ENCODE assay signal across 9 cellular contexts in the genomic region with DNA sequence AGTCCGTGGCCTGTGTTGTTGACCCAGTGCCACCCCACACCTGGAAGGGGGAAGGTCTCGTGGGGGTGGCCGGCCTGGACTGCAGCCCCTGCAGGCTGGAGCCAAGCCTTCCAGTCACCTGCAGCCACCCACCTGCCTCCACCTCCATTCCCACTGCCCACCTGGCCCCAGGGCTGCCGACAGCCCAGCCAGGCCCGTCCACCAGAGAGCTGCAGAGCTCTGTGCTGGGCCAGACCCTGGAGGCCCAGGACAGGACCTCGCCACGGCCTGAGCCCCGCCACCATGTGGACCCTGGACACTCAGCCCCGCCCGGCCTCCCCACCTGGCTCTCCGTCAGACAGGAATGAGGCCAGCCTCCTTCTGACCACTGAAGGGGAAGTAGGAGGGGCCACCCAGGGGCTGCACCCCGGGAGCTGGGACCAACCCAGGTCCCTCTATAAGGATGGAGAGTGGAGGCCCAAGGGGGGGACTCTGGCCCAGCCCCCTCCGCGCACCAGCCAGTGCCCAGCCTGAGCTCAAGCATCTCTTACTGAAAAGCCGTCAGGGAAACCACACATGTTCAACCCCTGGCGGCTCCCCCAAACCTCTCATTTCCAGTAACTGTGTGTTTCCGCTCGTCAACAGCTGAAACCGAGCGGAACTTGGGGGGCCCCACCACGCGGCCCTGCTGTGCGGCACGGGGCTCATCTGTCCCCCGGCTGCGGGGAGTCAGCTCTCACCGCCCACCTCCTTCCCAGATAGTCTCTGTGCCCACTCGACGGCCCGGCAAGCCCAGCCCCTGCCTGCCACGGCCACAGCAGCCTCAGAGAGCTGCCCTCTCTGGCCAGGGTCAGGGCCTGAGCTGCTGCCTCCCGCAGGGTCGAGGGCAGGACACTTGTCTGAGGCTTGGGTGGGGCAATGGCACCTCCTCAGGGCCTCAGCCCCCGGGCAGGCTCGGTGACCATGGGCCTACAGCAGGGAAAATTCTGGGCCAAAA. TPM values are rescaled to one million over a fixed set of nuclear protein-coding genes. Genes with fewer than 3 reads are reported as not detected.
A peak's percentile ranks its signal among the peaks of the same experiment; 100 is the strongest.
DNase-seq lines count a peak whose midpoint lies in the region; ATAC-seq, FAIRE-seq and TF ChIP-seq lines count a peak whose summit lies in the region.
"Had no signal": no experiment of that assay in that cellular context is flagged by ENCODE, and none has a peak within 500 bp of the region (broad histone marks: within the 10 kb centered on the region; RNA-seq: fewer than 3 reads in every experiment).

No MANE protein-coding gene starts in this region.

- no peaks in the 10 kb centered on the region for H3K23me2 ChIP-seq in H1 (ENCODE audit: low read depth, low read length)

- no peak for TF ChIP-seq POLR2A in GM12891 (IDR thresholded peaks at IDR 0.05; ENCODE audit: low read depth, low read length)
- no peak for TF ChIP-seq POLR2A in H1 (IDR thresholded peaks at IDR 0.05; ENCODE audit: control extremely low read depth in 1 of 2, low read depth in 2 of 2, low read length in 2 of 2)

- H3K56ac ChIP-seq in H1 (replicated peaks; ENCODE audit: insufficient read length, low read depth, low read length), result no peak overlapping the region

- H2BK15ac ChIP-seq in H1 (ENCODE audit: low read length), result no peak overlapping the region

- no peak for TF ChIP-seq CTCF in H1 (IDR thresholded peaks at IDR 0.05; ENCODE audit: control extremely low read depth in 1 of 3, insufficient read depth in 1 of 3, low read depth in 1 of 3, low read length in 3 of 3)

- H4K20me1 ChIP-seq in H1 (replicated peaks in 1 of 2; ENCODE audit: control insufficient read depth in 1 of 2, insufficient read depth in 2 of 2, low read length in 2 of 2), result peaks cover 22 to 37% of the 10 kb centered on the region in 2 experiments

- no peak overlapping the region for H2BK120ac ChIP-seq in H1 (replicated peaks; ENCODE audit: low read depth, low read length)

- no peak overlapping the region for H3K4ac ChIP-seq in H1 (replicated peaks; ENCODE audit: insufficient read length, low read depth, low read length)

- H4K91ac ChIP-seq in H1 (replicated peaks; ENCODE audit: insufficient read length, low read length), result no peak overlapping the region

- H3K79me2 ChIP-seq in H1 (ENCODE audit: control insufficient read depth in 1 of 2, insufficient read depth in 2 of 2, low read length in 2 of 2), result peaks cover 0 to 77% of the 10 kb centered on the region in 2 experiments; a peak in 2 of 4 replicates

- no peak overlapping the region for H3K18ac ChIP-seq in H1 (ENCODE audit: extremely low read depth, low read length)

- DNase-seq in GM12891 (ENCODE audit: insufficient read length, low spot score), result peak; percentile 76
- peak; percentile 68 for DNase-seq in activated CD4-positive, alpha-beta T cell treated with anti-CD3 and anti-CD28 coated beads, Interleukin-2, amount 50 U/mL, for 1 hour
- no peak for DNase-seq in H1 (ENCODE audit: low read depth in 1 of 2, low spot score in 2 of 2)
- DNase-seq in stimulated activated CD4-positive, alpha-beta T cell treated with anti-CD3 and anti-CD28 coated beads, Interleukin-4, amount 100 ng/mL, for 24 hours, result peak; percentile 77
- DNase-seq in dedifferentiated amniotic fluid mesenchymal stem cell (ENCODE audit: extremely low spot score), result no peak
- DNase-seq in NCI-H524 (lab: John Stamatoyannopoulos, UW), result no peak
- no peak for DNase-seq in aorta

- TF ChIP-seq EP300 in H1 (IDR thresholded peaks at IDR 0.05; ENCODE audit: borderline replicate concordance in 1 of 2, low read depth in 2 of 2, low read length in 2 of 2), result no peak

- no peak overlapping the region for H3K4me3 ChIP-seq in H1 (ENCODE audit: extremely low read depth in 1 of 4, insufficient read depth in 2 of 4, low read depth in 3 of 4, low read length in 4 of 4)
- H3K4me3 ChIP-seq in aorta (ENCODE audit: low read length in 2 of 2), result no peak overlapping the region

- CTCF ChIA-PET in H1 (lab: Charles Lee; ENCODE audit: partially characterized antibody), result interaction anchor here (1.2 to 6.0 kb wide), 10 partner anchors 9 to 139 kb away, joined by 3 to 37 read pairs (median 5); no protein-coding TSS in a partner anchor

- no peak overlapping the region for H2BK12ac ChIP-seq in H1 (ENCODE audit: low read depth, low read length)

- TF ChIP-seq RAD21 in H1 (IDR thresholded peaks at IDR 0.05 in 1 of 2, conservative IDR thresholded peaks at IDR 0.05 in 1 of 2; ENCODE audit: low read depth in 2 of 2, low read length in 2 of 2), result no peak

- no peak overlapping the region for H4K5ac ChIP-seq in H1 (ENCODE audit: insufficient read length, low read depth, low read length)

- peak; percentile 33 for FAIRE-seq in GM12891 (lab: Jason Lieb, UNC)
- no peak for FAIRE-seq in H1 (lab: Jason Lieb, UNC)
- FAIRE-seq: G401.6 had no signal

- intact Hi-C loops in aorta (cut with DNase I), result no loop called here

- H3K36me3 ChIP-seq in H1 (ENCODE audit: control insufficient read depth in 2 of 4, insufficient read depth in 4 of 4, low read length in 3 of 4) (peaks cover 0 to 5% (median 1%) of the 10 kb centered on the region in 4 experiments; a peak in 2 of 8 replicates), aorta (ENCODE audit: control insufficient read depth in 1 of 2, insufficient read depth in 2 of 2, low read length in 1 of 2) (no peaks in the 10 kb centered on the region)

- no peaks in the 10 kb centered on the region for H3K27me3 ChIP-seq in H1 (replicated peaks in 1 of 4; ENCODE audit: control insufficient read depth in 3 of 4, extremely low read depth in 1 of 4, insufficient read depth in 3 of 4, low read length in 3 of 4)
- H3K27me3 ChIP-seq in aorta (ENCODE audit: control insufficient read depth in 1 of 2, insufficient read depth in 2 of 2, low read length in 1 of 2), result no peaks in the 10 kb centered on the region

- no peak overlapping the region for H3K14ac ChIP-seq in H1 (ENCODE audit: insufficient read length)

- peaks cover 0 to 6% of the 10 kb centered on the region in 2 experiments; a peak in 2 of 4 replicates for H3K9me3 ChIP-seq in H1 (ENCODE audit: insufficient read depth in 2 of 2, low read depth in 1 of 2, low read length in 1 of 2)
- no peaks in the 10 kb centered on the region for H3K9me3 ChIP-seq in aorta (ENCODE audit: control insufficient read depth, low read length)

- 93% methylated on average over 27 of the region's 35 CpGs; no CpG with 5 or more reads in 1 of the 2 experiments for WGBS in H1 (ENCODE audit: extremely low coverage in 1 of 2, insufficient coverage in 1 of 2, insufficient read length in 1 of 2, insufficient replicate concordance in 2 of 2, low coverage in 1 of 2, low lambda C conversion rate in 2 of 2, missing lambda C conversion rate in 1 of 2), 2 experiments
- 67 to 82% methylated on average over 26 to 35 of the region's 35 CpGs for WGBS in aorta, 2 donors

- H2AFZ ChIP-seq in H1 (ENCODE audit: low read length), result no peak overlapping the region

- no peak overlapping the region for H3K23ac ChIP-seq in H1 (ENCODE audit: insufficient read length)

- no peak overlapping the region for H2BK20ac ChIP-seq in H1 (ENCODE audit: low read length)

- H3K4me2 ChIP-seq in H1 (ENCODE audit: insufficient read depth in 1 of 2, low read depth in 2 of 2, low read length in 2 of 2), result no peak overlapping the region

- no peak overlapping the region for H3K9ac ChIP-seq in H1 (replicated peaks in 1 of 4; ENCODE audit: extremely low read depth in 1 of 4, low read depth in 3 of 4, low read length in 3 of 4)

- no peak overlapping the region for H2BK5ac ChIP-seq in H1 (ENCODE audit: low read depth, low read length)

- peak overlapping the region; percentile 43; the same call in 1 of the 2 replicates for H4K8ac ChIP-seq in H1 (ENCODE audit: extremely low read depth, insufficient read depth, low read length)

- ATAC-seq in HG03571 (IDR thresholded peaks at IDR 0.05; ENCODE audit: unreplicated experiment) (no peak), aorta (ENCODE audit: low FRiP score) (no peak)

- peaks cover 23% of the 10 kb centered on the region for H3K79me1 ChIP-seq in H1 (ENCODE audit: low read depth, low read length)

- H3K27ac ChIP-seq in H1 (ENCODE audit: low read depth, low read length) (no peak overlapping the region), aorta (ENCODE audit: low read depth in 1 of 2, low read length in 2 of 2) (no peak overlapping the region)

- POLR2A ChIA-PET in H1 (lab: Charles Lee; ENCODE audit: partially characterized antibody), result interaction anchor here (0.6 to 1.9 kb wide), 5 partner anchors 13 to 194 kb away, joined by 3 to 5 read pairs (median 3); no protein-coding TSS in a partner anchor

- H3K4me1 ChIP-seq in H1 (replicated peaks in 1 of 4; ENCODE audit: control insufficient read depth in 3 of 4, insufficient read depth in 4 of 4, low read length in 3 of 4) (peaks cover 0 to 18% (median 10%) of the 10 kb centered on the region in 4 experiments; a peak in 4 of 7 replicates), aorta (ENCODE audit: control insufficient read depth in 1 of 2, insufficient read depth in 2 of 2, low read length in 2 of 2) (no peaks in the 10 kb centered on the region)

- no peak overlapping the region for H2AK5ac ChIP-seq in H1 (ENCODE audit: low read depth, low read length)

TF ChIP-seq in H1, 55 proteins besides CTCF, POLR2A, EP300 and RAD21 (continues in another document):
- no peak for TF ChIP-seq TCF12 (IDR thresholded peaks at IDR 0.05; ENCODE audit: low read depth, low read length)

RNA-seq across cellular contexts. Expression of a gene that starts 12.8 kb away (rescaled TPM):
- polyA plus RNA-seq in GM12891 (2012; ENCODE audit: low read depth, missing spikeins), result 7.0 TPM
- total RNA-seq in H1 (2021; fragmentation: NEBNext Ultra II Directional; extraction: Animal tissue kit (Norgen Biotek cat#: 25700)), result 55.6 and 60.9 TPM in 2 replicates
- polyA plus RNA-seq in H1 (2011; rRNA removed) (6.9 and 19.9 TPM in 2 replicates), aorta (1 to 10 TPM; 3.1 to 8.5 TPM)
- polyA plus RNA-seq in H1 (2011; cell fraction: cytosol; rRNA removed), result 7.3 TPM
- polyA plus RNA-seq in H1 (2011; cell fraction: nucleus; rRNA removed), result 41.0 TPM
- polyA plus RNA-seq in H1 (2012, experiment 1 of 2), result 17.4 to 31.4 TPM (median 28.7 TPM) in 4 replicates
- polyA plus RNA-seq in H1 (2012, experiment 2 of 2), result 20.1 TPM
- polyA plus RNA-seq in H1 (2013, experiment 1 of 2), result 33.5 TPM
- polyA plus RNA-seq in H1 (2013, experiment 2 of 2), result 26.3 TPM
- 12.2 and 13.8 TPM in 2 replicates for polyA minus RNA-seq in H1 (2011; rRNA and poly(A)+ RNA removed)
- 58.8 TPM for polyA minus RNA-seq in H1 (2011; cell fraction: cytosol; rRNA and poly(A)+ RNA removed)
- 41.9 TPM for polyA minus RNA-seq in H1 (2011; cell fraction: nucleus; rRNA and poly(A)+ RNA removed)
- total RNA-seq in aorta, result 10 to 100 TPM; 47.4 to 81.6 TPM

RNA-seq across cellular contexts. Expression of a gene that starts 50.2 kb away (rescaled TPM):
- 31.0 TPM for polyA plus RNA-seq in GM12891 (2012; ENCODE audit: low read depth, missing spikeins)
- 47.1 and 49.0 TPM in 2 replicates for total RNA-seq in H1 (2021; fragmentation: NEBNext Ultra II Directional; extraction: Animal tissue kit (Norgen Biotek cat#: 25700))
- 21.6 and 25.1 TPM in 2 replicates for polyA plus RNA-seq in H1 (2011; rRNA removed)
- polyA plus RNA-seq in H1 (2011; cell fraction: cytosol; rRNA removed), result 14.2 TPM
- polyA plus RNA-seq in H1 (2011; cell fraction: nucleus; rRNA removed), result 48.6 TPM
- polyA plus RNA-seq in H1 (2012, experiment 1 of 2), result 37.5 to 42.3 TPM (median 39.5 TPM) in 4 replicates
- polyA plus RNA-seq in H1 (2012, experiment 2 of 2), result 38.1 TPM
- 26.8 TPM for polyA plus RNA-seq in H1 (2013, experiment 1 of 2)
- polyA plus RNA-seq in H1 (2013, experiment 2 of 2), result 24.9 TPM
- 20.7 and 22.0 TPM in 2 replicates for polyA minus RNA-seq in H1 (2011; rRNA and poly(A)+ RNA removed)
- polyA minus RNA-seq in H1 (2011; cell fraction: cytosol; rRNA and poly(A)+ RNA removed), result 27.2 TPM
- polyA minus RNA-seq in H1 (2011; cell fraction: nucleus; rRNA and poly(A)+ RNA removed), result 24.2 TPM
- 10 to 100 TPM; 57.1 to 59.1 TPM for total RNA-seq in aorta
- 10 to 100 TPM; 11.1 to 61.0 TPM for polyA plus RNA-seq in aorta

Comparison
In these comparisons a context has a peak if more than half of its experiments do, and no peak if none do; other contexts are left out.
1. DNase-seq: peak in GM12891 (single experiment), activated CD4-positive, alpha-beta T cell treated with anti-CD3 and anti-CD28 coated beads, Interleukin-2, amount 50 U/mL, for 1 hour (single experiment) and stimulated activated CD4-positive, alpha-beta T cell treated with anti-CD3 and anti-CD28 coated beads, Interleukin-4, amount 100 ng/mL, for 24 hours (single experiment); none in H1 (0 of 2), dedifferentiated amniotic fluid mesenchymal stem cell (single experiment), NCI-H524 (0 of 2) and aorta (0 of 2).